ENCODE assay signal across 1 cellular context in genomic region chr2:219206442-219207253, GRCh38.
TF ChIP-seq lines count a peak whose summit lies in the region.

A gene with protein sequence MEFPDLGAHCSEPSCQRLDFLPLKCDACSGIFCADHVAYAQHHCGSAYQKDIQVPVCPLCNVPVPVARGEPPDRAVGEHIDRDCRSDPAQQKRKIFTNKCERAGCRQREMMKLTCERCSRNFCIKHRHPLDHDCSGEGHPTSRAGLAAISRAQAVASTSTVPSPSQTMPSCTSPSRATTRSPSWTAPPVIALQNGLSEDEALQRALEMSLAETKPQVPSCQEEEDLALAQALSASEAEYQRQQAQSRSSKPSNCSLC (plus strand): TSS chr2:219206782. CDS start chr2:219206988, 206 bp downstream.

TF ChIP-seq in GM12878, 131 proteins besides CTCF, POLR2A, EP300 and RAD21 (continued from another document and continues in another):
- no peak for TF ChIP-seq HSF1 (IDR thresholded peaks at IDR 0.05; ENCODE audit: low read depth, low read length)
- TF ChIP-seq NR2C2 (IDR thresholded peaks at IDR 0.05; ENCODE audit: borderline replicate concordance, control insufficient read depth, insufficient read length, low read depth), result no peak
- no peak for TF ChIP-seq CBX3 (IDR thresholded peaks at IDR 0.05; ENCODE audit: borderline replicate concordance, low read depth)
- no peak for TF ChIP-seq CHD1 (IDR thresholded peaks at IDR 0.05; ENCODE audit: low read depth, low read length)
- TF ChIP-seq SIN3A (IDR thresholded peaks at IDR 0.05; ENCODE audit: low read depth, low read length), result peak; percentile 40; the same call in 1 of the 2 replicates
- TF ChIP-seq, protein P1, sequence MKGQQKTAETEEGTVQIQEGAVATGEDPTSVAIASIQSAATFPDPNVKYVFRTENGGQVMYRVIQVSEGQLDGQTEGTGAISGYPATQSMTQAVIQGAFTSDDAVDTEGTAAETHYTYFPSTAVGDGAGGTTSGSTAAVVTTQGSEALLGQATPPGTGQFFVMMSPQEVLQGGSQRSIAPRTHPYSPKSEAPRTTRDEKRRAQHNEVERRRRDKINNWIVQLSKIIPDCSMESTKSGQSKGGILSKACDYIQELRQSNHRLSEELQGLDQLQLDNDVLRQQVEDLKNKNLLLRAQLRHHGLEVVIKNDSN (IDR thresholded peaks at IDR 0.05; ENCODE audit: borderline replicate concordance, extremely low read length, insufficient read depth, low read depth, low read length), result no peak
- peak; percentile 34; the same call in 1 of the 2 replicates for TF ChIP-seq TCF12 (IDR thresholded peaks at IDR 0.05; ENCODE audit: low read depth, low read length)
- TF ChIP-seq ZNF24 (IDR thresholded peaks at IDR 0.05), result no peak
- TF ChIP-seq WRNIP1 (IDR thresholded peaks at IDR 0.05; ENCODE audit: borderline replicate concordance, low read depth, low read length), result no peak
- TF ChIP-seq, protein P2, sequence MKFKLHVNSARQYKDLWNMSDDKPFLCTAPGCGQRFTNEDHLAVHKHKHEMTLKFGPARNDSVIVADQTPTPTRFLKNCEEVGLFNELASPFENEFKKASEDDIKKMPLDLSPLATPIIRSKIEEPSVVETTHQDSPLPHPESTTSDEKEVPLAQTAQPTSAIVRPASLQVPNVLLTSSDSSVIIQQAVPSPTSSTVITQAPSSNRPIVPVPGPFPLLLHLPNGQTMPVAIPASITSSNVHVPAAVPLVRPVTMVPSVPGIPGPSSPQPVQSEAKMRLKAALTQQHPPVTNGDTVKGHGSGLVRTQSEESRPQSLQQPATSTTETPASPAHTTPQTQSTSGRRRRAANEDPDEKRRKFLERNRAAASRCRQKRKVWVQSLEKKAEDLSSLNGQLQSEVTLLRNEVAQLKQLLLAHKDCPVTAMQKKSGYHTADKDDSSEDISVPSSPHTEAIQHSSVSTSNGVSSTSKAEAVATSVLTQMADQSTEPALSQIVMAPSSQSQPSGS (IDR thresholded peaks at IDR 0.05; ENCODE audit: low read length), result no peak
- no peak; the same call in 1 of the 2 replicates for TF ChIP-seq PAX5 (IDR thresholded peaks at IDR 0.05; ENCODE audit: borderline replicate concordance, low read depth, low read length)
- TF ChIP-seq ASH2L (IDR thresholded peaks at IDR 0.05; ENCODE audit: borderline replicate concordance, low read depth), result no peak
- TF ChIP-seq MTA2 (IDR thresholded peaks at IDR 0.05; ENCODE audit: low read depth), result no peak
- TF ChIP-seq RBBP5 (conservative IDR thresholded peaks at IDR 0.05), result no peak
- TF ChIP-seq ZNF207 (IDR thresholded peaks at IDR 0.05; ENCODE audit: borderline replicate concordance), result no peak
- peak; percentile 73 for TF ChIP-seq ATF7 (IDR thresholded peaks at IDR 0.05; ENCODE audit: low read depth)
- peak; percentile 42 to 84; a peak in 2 of 3 replicates for TF ChIP-seq EGR1 (IDR thresholded peaks at IDR 0.05; ENCODE audit: borderline replicate concordance in 1 of 2, low read depth in 2 of 2, low read length in 2 of 2)
- no peak for TF ChIP-seq TCF7 (IDR thresholded peaks at IDR 0.05; ENCODE audit: borderline replicate concordance)
- no peak for TF ChIP-seq REST (IDR thresholded peaks at IDR 0.05; ENCODE audit: low read depth, low read length)
- no peak for TF ChIP-seq BMI1 (IDR thresholded peaks at IDR 0.05; ENCODE audit: borderline replicate concordance)
- TF ChIP-seq SMAD5 (IDR thresholded peaks at IDR 0.05; ENCODE audit: low read depth), result peak; percentile 92; the same call in 1 of the 2 replicates
- TF ChIP-seq, protein P3, sequence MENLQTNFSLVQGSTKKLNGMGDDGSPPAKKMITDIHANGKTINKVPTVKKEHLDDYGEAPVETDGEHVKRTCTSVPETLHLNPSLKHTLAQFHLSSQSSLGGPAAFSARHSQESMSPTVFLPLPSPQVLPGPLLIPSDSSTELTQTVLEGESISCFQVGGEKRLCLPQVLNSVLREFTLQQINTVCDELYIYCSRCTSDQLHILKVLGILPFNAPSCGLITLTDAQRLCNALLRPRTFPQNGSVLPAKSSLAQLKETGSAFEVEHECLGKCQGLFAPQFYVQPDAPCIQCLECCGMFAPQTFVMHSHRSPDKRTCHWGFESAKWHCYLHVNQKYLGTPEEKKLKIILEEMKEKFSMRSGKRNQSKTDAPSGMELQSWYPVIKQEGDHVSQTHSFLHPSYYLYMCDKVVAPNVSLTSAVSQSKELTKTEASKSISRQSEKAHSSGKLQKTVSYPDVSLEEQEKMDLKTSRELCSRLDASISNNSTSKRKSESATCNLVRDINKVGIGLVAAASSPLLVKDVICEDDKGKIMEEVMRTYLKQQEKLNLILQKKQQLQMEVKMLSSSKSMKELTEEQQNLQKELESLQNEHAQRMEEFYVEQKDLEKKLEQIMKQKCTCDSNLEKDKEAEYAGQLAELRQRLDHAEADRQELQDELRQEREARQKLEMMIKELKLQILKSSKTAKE (IDR thresholded peaks at IDR 0.05; ENCODE audit: low read depth, poor library complexity, severe bottlenecking), result peak; percentile 45
- no peak for TF ChIP-seq MYB (IDR thresholded peaks at IDR 0.05; ENCODE audit: borderline replicate concordance, low read depth, low read length)
- TF ChIP-seq, protein P4, sequence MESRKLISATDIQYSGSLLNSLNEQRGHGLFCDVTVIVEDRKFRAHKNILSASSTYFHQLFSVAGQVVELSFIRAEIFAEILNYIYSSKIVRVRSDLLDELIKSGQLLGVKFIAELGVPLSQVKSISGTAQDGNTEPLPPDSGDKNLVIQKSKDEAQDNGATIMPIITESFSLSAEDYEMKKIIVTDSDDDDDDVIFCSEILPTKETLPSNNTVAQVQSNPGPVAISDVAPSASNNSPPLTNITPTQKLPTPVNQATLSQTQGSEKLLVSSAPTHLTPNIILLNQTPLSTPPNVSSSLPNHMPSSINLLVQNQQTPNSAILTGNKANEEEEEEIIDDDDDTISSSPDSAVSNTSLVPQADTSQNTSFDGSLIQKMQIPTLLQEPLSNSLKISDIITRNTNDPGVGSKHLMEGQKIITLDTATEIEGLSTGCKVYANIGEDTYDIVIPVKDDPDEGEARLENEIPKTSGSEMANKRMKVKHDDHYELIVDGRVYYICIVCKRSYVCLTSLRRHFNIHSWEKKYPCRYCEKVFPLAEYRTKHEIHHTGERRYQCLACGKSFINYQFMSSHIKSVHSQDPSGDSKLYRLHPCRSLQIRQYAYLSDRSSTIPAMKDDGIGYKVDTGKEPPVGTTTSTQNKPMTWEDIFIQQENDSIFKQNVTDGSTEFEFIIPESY (IDR thresholded peaks at IDR 0.05), result no peak
- TF ChIP-seq PAX8 (IDR thresholded peaks at IDR 0.05), result no peak
- TF ChIP-seq, protein P5, sequence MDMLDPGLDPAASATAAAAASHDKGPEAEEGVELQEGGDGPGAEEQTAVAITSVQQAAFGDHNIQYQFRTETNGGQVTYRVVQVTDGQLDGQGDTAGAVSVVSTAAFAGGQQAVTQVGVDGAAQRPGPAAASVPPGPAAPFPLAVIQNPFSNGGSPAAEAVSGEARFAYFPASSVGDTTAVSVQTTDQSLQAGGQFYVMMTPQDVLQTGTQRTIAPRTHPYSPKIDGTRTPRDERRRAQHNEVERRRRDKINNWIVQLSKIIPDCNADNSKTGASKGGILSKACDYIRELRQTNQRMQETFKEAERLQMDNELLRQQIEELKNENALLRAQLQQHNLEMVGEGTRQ (IDR thresholded peaks at IDR 0.05; ENCODE audit: borderline replicate concordance, low read depth, low read length), result no peak
- TF ChIP-seq JUNB (IDR thresholded peaks at IDR 0.05), result no peak
- no peak for TF ChIP-seq KDM1A (IDR thresholded peaks at IDR 0.05; ENCODE audit: borderline replicate concordance)
- TF ChIP-seq HDAC6 (IDR thresholded peaks at IDR 0.05; ENCODE audit: unreplicated experiment), result no peak
- TF ChIP-seq PKNOX1 (IDR thresholded peaks at IDR 0.05), result 0 out of 2 replicates have a peak, but pooled peaks have one; percentile 39
- TF ChIP-seq FOXK2 (IDR thresholded peaks at IDR 0.05), result peak; percentile 45; the same call in 1 of the 2 replicates
- TF ChIP-seq NFIC (IDR thresholded peaks at IDR 0.05; ENCODE audit: low read depth, low read length), result no peak
- TF ChIP-seq, protein P6, sequence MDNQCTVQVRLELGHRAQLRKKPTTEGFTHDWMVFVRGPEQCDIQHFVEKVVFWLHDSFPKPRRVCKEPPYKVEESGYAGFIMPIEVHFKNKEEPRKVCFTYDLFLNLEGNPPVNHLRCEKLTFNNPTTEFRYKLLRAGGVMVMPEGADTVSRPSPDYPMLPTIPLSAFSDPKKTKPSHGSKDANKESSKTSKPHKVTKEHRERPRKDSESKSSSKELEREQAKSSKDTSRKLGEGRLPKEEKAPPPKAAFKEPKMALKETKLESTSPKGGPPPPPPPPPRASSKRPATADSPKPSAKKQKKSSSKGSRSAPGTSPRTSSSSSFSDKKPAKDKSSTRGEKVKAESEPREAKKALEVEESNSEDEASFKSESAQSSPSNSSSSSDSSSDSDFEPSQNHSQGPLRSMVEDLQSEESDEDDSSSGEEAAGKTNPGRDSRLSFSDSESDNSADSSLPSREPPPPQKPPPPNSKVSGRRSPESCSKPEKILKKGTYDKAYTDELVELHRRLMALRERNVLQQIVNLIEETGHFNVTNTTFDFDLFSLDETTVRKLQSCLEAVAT (IDR thresholded peaks at IDR 0.05), result peak; percentile 71
- 0 out of 2 replicates have a peak, but pooled peaks have one; percentile 24 for TF ChIP-seq RUNX3 (IDR thresholded peaks at IDR 0.05; ENCODE audit: low read length)
- TF ChIP-seq ESRRA (IDR thresholded peaks at IDR 0.05; ENCODE audit: low read length), result no peak
- TF ChIP-seq MTA3 (IDR thresholded peaks at IDR 0.05; ENCODE audit: borderline replicate concordance, low read length), result no peak; the same call in 1 of the 2 replicates
- TF ChIP-seq STAT3 (IDR thresholded peaks at IDR 0.05; ENCODE audit: low read depth, low read length), result no peak
- no peak for TF ChIP-seq PRDM15 (CRISPR knock-in tag; IDR thresholded peaks at IDR 0.05)
